Comparison of ENCODE assay signal across 19 cellular contexts in genomic region chr19:29128203-29128602, GRCh38.
DNase-seq lines count a peak whose midpoint lies in the region; ATAC-seq and TF ChIP-seq lines count a peak whose summit lies in the region.
"Had no signal": no experiment of that assay in that cellular context is flagged by ENCODE, and none has a peak within 500 bp of the region (broad histone marks: within the 10 kb centered on the region; RNA-seq: fewer than 3 reads in every experiment).

No MANE protein-coding gene starts in this region.

- H3K23ac ChIP-seq in trophoblast cell (ENCODE audit: low read length), result no peak overlapping the region

- H4K12ac ChIP-seq in trophoblast cell (ENCODE audit: low read depth, low read length), result no peak overlapping the region

- H3K4me1 ChIP-seq in HEK293 (ENCODE audit: control insufficient read depth, insufficient read depth, low read length), result no peaks in the 10 kb centered on the region
- no peaks in the 10 kb centered on the region for H3K4me1 ChIP-seq in trophoblast cell (ENCODE audit: control insufficient read depth in 1 of 2, insufficient read depth in 2 of 2, low read length in 2 of 2)
- H3K4me1 ChIP-seq: BLaER1 treated with 17β-estradiol and CSF1 and Interleukin-3, amounts not matched to agents 10 nM and 100 nM; Caco-2 had no signal

- H3K79me2 ChIP-seq in trophoblast cell (ENCODE audit: control insufficient read depth, insufficient read depth, low read length, poor library complexity), result no peaks in the 10 kb centered on the region

- H3K4me2 ChIP-seq in trophoblast cell (ENCODE audit: low read length), result no peak overlapping the region
- H3K4me2 ChIP-seq: BLaER1 treated with 17β-estradiol and CSF1 and Interleukin-3, amounts not matched to agents 10 nM and 100 nM had no signal

- H3K4me3 ChIP-seq in HEK293 (ENCODE audit: low read depth, low read length) (no peak overlapping the region), coronary artery (no peak overlapping the region), trophoblast cell (ENCODE audit: low read depth, low read length) (peak overlapping the region; percentile 43)
- H3K4me3 ChIP-seq: BLaER1 treated with 17β-estradiol and CSF1 and Interleukin-3, amounts not matched to agents 10 nM and 100 nM had no signal

- H3K79me1 ChIP-seq in trophoblast cell (ENCODE audit: low read length), result no peaks in the 10 kb centered on the region

- H3K9ac ChIP-seq in trophoblast cell (ENCODE audit: low read length), result no peak overlapping the region
- H3K9ac ChIP-seq: BLaER1 treated with 17β-estradiol and CSF1 and Interleukin-3, amounts not matched to agents 10 nM and 100 nM had no signal

- no peak overlapping the region for H4K91ac ChIP-seq in trophoblast cell (ENCODE audit: low read depth, low read length)

- H2AK5ac ChIP-seq in trophoblast cell (ENCODE audit: low read length), result no peak overlapping the region

- no peak overlapping the region for H3K4ac ChIP-seq in trophoblast cell (ENCODE audit: low read depth, low read length)

- H2BK5ac ChIP-seq in trophoblast cell (ENCODE audit: low read depth, low read length, poor library complexity), result no peak overlapping the region

- TF ChIP-seq CTCF in HEK293 (tag by site-specific recombination; IDR thresholded peaks at IDR 0.05) (0 out of 2 replicates have a peak, but pooled peaks have one; percentile 6), coronary artery (IDR thresholded peaks at IDR 0.05) (no peak)

- no peak overlapping the region for H4K8ac ChIP-seq in trophoblast cell (ENCODE audit: low read depth, low read length)

- H3K18ac ChIP-seq in trophoblast cell (ENCODE audit: low read length), result no peak overlapping the region

- peak; percentile 38 for DNase-seq in coronary artery (ENCODE audit: low spot score)
- peak; percentile 11 for DNase-seq in islet precursor cell
- DNase-seq in trophoblast cell, result no peak
- DNase-seq in AG08396 (ENCODE audit: low spot score), result no peak
- DNase-seq: 8988T; ACHN; AML-193; Caco-2; Calu3; CD4-positive, alpha-beta T cell; CD8-positive, alpha-beta T cell; DMS79 treated with DMSO at 0.1 percent for 48 hours; GF-D8 had no signal

- no peak overlapping the region for H3K27ac ChIP-seq in HEK293 (ENCODE audit: extremely low read depth, low read depth, low read length)
- no peak overlapping the region for H3K27ac ChIP-seq in coronary artery
- H3K27ac ChIP-seq in trophoblast cell (ENCODE audit: low read depth, low read length), result no peak overlapping the region
- H3K27ac ChIP-seq: BLaER1 treated with 17β-estradiol and CSF1 and Interleukin-3, amounts not matched to agents 10 nM and 100 nM; C4-2B had no signal

- H2BK120ac ChIP-seq in trophoblast cell (ENCODE audit: insufficient read depth, low read length, poor library complexity), result no peak overlapping the region

- CTCF ChIA-PET in HEK293 (lab: Yijun Ruan, JAX), result no interaction called here

- H2AFZ ChIP-seq in trophoblast cell (ENCODE audit: insufficient read depth, low read length, poor library complexity), result no peak overlapping the region

- ATAC-seq in GM19324 (IDR thresholded peaks at IDR 0.05; ENCODE audit: low FRiP score, unreplicated experiment), result no peak
- no peak for ATAC-seq in HG02678 (IDR thresholded peaks at IDR 0.05; ENCODE audit: unreplicated experiment)
- no peak for ATAC-seq in GM18858 (IDR thresholded peaks at IDR 0.05; ENCODE audit: unreplicated experiment)
- ATAC-seq: CD8-positive, alpha-beta T cell had no signal

- H2BK12ac ChIP-seq in trophoblast cell (ENCODE audit: low read length), result no peak overlapping the region

- no peaks in the 10 kb centered on the region for H3K27me3 ChIP-seq in trophoblast cell (ENCODE audit: insufficient read depth, low read length)
- H3K27me3 ChIP-seq: BLaER1 treated with 17β-estradiol and CSF1 and Interleukin-3, amounts not matched to agents 10 nM and 100 nM had no signal

- H3K14ac ChIP-seq in trophoblast cell (ENCODE audit: low read length), result no peak overlapping the region

- peaks cover 9% of the 10 kb centered on the region for H3K9me3 ChIP-seq in HEK293 (ENCODE audit: control insufficient read depth, insufficient read depth, low read depth, low read length)
- peaks cover 47% of the 10 kb centered on the region for H3K9me3 ChIP-seq in trophoblast cell (ENCODE audit: insufficient read depth, low read depth, low read length)

- WGBS in trophoblast cell (ENCODE audit: extremely low coverage, insufficient coverage, insufficient read length), result no CpG with 5 or more reads among the region's 8 CpGs

- no peaks in the 10 kb centered on the region for H3K36me3 ChIP-seq in HEK293 (ENCODE audit: control insufficient read depth in 2 of 2, insufficient read depth in 1 of 2, low read length in 2 of 2)
- no peaks in the 10 kb centered on the region for H3K36me3 ChIP-seq in trophoblast cell (ENCODE audit: control insufficient read depth in 1 of 2, insufficient read depth in 2 of 2, low read length in 2 of 2)
- H3K36me3 ChIP-seq: BLaER1 treated with 17β-estradiol and CSF1 and Interleukin-3, amounts not matched to agents 10 nM and 100 nM had no signal

- POLR2A ChIA-PET in HEK293 (lab: Yijun Ruan, JAX), result no interaction called here

TF ChIP-seq in HEK293, 187 proteins besides CTCF, POLR2A, EP300 and RAD21:
- TF ChIP-seq TCF7L2 (IDR thresholded peaks at IDR 0.05; ENCODE audit: borderline replicate concordance, low read depth, low read length) (no peak), ZNF843 (tag by site-specific recombination; IDR thresholded peaks at IDR 0.05) (no peak), INSM2 (tag by site-specific recombination; IDR thresholded peaks at IDR 0.05) (no peak), ZNF274 (IDR thresholded peaks at IDR 0.05; ENCODE audit: low read length) (no peak), ZNF274 (tag by site-specific recombination; IDR thresholded peaks at IDR 0.05; ENCODE audit: borderline replicate concordance) (peak; percentile 54; the same call in 1 of the 2 replicates), ZNF473 (tag by site-specific recombination; IDR thresholded peaks at IDR 0.05) (no peak), AEBP2 (tag by site-specific recombination; IDR thresholded peaks at IDR 0.05; ENCODE audit: borderline replicate concordance) (no peak), ZNF629 (tag by site-specific recombination; IDR thresholded peaks at IDR 0.05) (no peak), ZNF24 (tag by site-specific recombination; IDR thresholded peaks at IDR 0.05) (no peak), ZNF248 (tag by site-specific recombination; IDR thresholded peaks at IDR 0.05) (no peak), ZBTB26 (tag by site-specific recombination; optimal IDR thresholded peaks at IDR 0.05) (no peak), ZNF626 (tag by site-specific recombination; IDR thresholded peaks at IDR 0.05) (no peak), ZNF488 (tag by site-specific recombination; IDR thresholded peaks at IDR 0.05) (0 out of 2 replicates have a peak, but pooled peaks have one; percentile 7)
TF ChIP-seq in HEK293: peak in this region for 2.

Comparison
In these comparisons a context has a peak if more than half of its experiments do, and no peak if none do; other contexts are left out.
1. DNase-seq: peak in coronary artery (single experiment) and islet precursor cell (single experiment); none in trophoblast cell (0 of 2) and AG08396 (single experiment).